In the genomic region with DNA sequence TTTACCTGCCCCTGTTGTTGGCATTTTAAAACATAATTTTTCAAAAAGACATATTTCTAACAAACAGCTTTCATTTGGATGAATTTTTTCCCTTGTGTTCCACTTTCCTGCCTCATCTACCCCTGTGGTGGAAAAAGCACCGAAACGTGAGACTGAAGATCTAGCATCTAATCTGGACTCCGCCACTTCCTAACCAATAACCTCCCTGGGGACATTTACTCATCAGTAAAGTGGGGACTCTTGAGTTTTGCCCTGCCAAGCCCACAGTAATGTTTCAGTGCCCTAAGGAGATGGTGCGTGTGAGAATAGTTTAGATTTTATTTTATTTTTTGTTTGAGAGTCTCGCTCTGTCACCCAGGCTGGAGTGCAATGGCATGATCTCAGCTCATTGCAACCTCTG, we compare ENCODE assay signal across 15 cellular contexts.
"Had no signal": no experiment of that assay in that cellular context is flagged by ENCODE, and none has a peak within 500 bp of the region (broad histone marks: within the 10 kb centered on the region; RNA-seq: fewer than 3 reads in every experiment).

No MANE protein-coding gene starts in this region.

- H3K9me3 Mint-ChIP-seq: activated CD4-positive, alpha-beta T cell treated with anti-CD3 and anti-CD28 coated beads, Interleukin-2, amount 10 ng/mL, durations not matched to agents 24 days and 14 days; activated naive CD8-positive, alpha-beta T cell treated with anti-CD3 and anti-CD28 coated beads for 36 hours had no signal

- FAIRE-seq: endometrium had no signal

- DNase-seq: activated CD4-positive, alpha-beta T cell treated with anti-CD3 and anti-CD28 coated beads, Interleukin-2, amount 10 ng/mL, durations not matched to agents 24 days and 14 days; activated CD4-positive, CD25-positive, alpha-beta regulatory T cell; activated CD8-positive, alpha-beta memory T cell treated with anti-CD3 and anti-CD28 coated beads, Interleukin-2, amount 50 U/mL, for 4 hours; activated CD8-positive, alpha-beta T cell treated with anti-CD3 and anti-CD28 coated beads, Interleukin-2, amount 10 ng/mL, durations not matched to agents 7 days and 5 days; activated naive CD8-positive, alpha-beta T cell treated with anti-CD3 and anti-CD28 coated beads for 36 hours; amygdala; body of pancreas; caudate nucleus; left cardiac atrium; lower lobe of right lung; occipital lobe; stimulated activated naive CD4-positive, alpha-beta T cell had no signal

- H3K27me3 Mint-ChIP-seq: activated CD4-positive, alpha-beta T cell treated with anti-CD3 and anti-CD28 coated beads, Interleukin-2, amount 10 ng/mL, durations not matched to agents 24 days and 14 days; activated naive CD8-positive, alpha-beta T cell treated with anti-CD3 and anti-CD28 coated beads for 36 hours had no signal

- ATAC-seq: activated CD8-positive, alpha-beta T cell treated with anti-CD3 and anti-CD28 coated beads, Interleukin-2, amount 10 ng/mL, durations not matched to agents 7 days and 5 days; body of pancreas; gastroesophageal sphincter; left cardiac atrium; lower lobe of right lung had no signal

- H3K4me1 Mint-ChIP-seq: activated CD4-positive, alpha-beta T cell treated with anti-CD3 and anti-CD28 coated beads, Interleukin-2, amount 10 ng/mL, durations not matched to agents 24 days and 14 days; activated naive CD8-positive, alpha-beta T cell treated with anti-CD3 and anti-CD28 coated beads for 36 hours; nephron had no signal

- H3K4me3 Mint-ChIP-seq: activated CD4-positive, alpha-beta T cell treated with anti-CD3 and anti-CD28 coated beads, Interleukin-2, amount 10 ng/mL, durations not matched to agents 24 days and 14 days; activated CD8-positive, alpha-beta T cell treated with anti-CD3 and anti-CD28 coated beads, Interleukin-2, amount 10 ng/mL, durations not matched to agents 7 days and 5 days; activated naive CD8-positive, alpha-beta T cell treated with anti-CD3 and anti-CD28 coated beads for 36 hours; nephron had no signal

- H3K36me3 Mint-ChIP-seq: activated naive CD8-positive, alpha-beta T cell treated with anti-CD3 and anti-CD28 coated beads for 36 hours had no signal

- H3K27ac Mint-ChIP-seq: activated CD4-positive, alpha-beta T cell treated with anti-CD3 and anti-CD28 coated beads, Interleukin-2, amount 10 ng/mL, durations not matched to agents 24 days and 14 days; activated CD8-positive, alpha-beta T cell treated with anti-CD3 and anti-CD28 coated beads, Interleukin-2, amount 10 ng/mL, durations not matched to agents 7 days and 5 days; activated naive CD8-positive, alpha-beta T cell treated with anti-CD3 and anti-CD28 coated beads for 36 hours; nephron had no signal
